10 cellular contexts compared by ENCODE assay signal in the genomic region with DNA sequence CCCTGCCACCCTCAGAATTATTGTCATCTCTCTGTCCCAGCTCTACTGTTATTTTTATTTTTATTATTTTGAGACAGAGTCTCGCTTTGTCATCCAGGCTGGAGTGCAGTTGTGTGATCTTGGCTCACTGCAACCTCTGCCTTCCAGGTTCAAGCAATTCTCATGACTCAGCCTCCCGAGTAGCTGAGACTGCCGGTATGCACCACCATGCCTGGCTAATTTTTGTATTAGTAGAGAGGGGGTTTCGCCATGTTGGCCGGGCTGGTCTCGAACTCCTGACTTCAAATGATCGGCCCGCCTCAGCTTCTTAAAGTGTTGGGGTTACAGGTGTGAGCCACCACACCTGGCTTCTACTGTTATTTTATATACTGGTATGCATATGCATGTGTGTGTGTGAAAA. TPM values are rescaled to one million over a fixed set of nuclear protein-coding genes. Genes with fewer than 3 reads are reported as not detected.
"Had no signal": no experiment of that assay in that cellular context is flagged by ENCODE, and none has a peak within 500 bp of the region (broad histone marks: within the 10 kb centered on the region; RNA-seq: fewer than 3 reads in every experiment).

No MANE protein-coding gene starts in this region.

- H3K4me1 ChIP-seq: parathyroid adenoma had no signal

- H3K9ac ChIP-seq: parathyroid adenoma had no signal

- H2AFZ ChIP-seq: parathyroid adenoma had no signal

- H3K79me2 ChIP-seq: parathyroid adenoma had no signal

- DNase-seq: activated CD4-positive, alpha-beta T cell treated with anti-CD3 and anti-CD28 coated beads, Interleukin-2, amount 10 ng/mL, durations not matched to agents 7 days and 5 days; activated CD4-positive, CD25-positive, alpha-beta regulatory T cell; small intestine had no signal

- H3K27ac ChIP-seq: parathyroid adenoma had no signal

RNA-seq across cellular contexts. Expression of gene CALHM2, which starts 11.0 kb away (rescaled TPM):
- total RNA-seq: neural crest cell had no signal

RNA-seq across cellular contexts. Expression of gene CALHM1, which starts 17.5 kb away (rescaled TPM):
- total RNA-seq: activated naive CD4-positive, alpha-beta T cell treated with anti-CD3 and anti-CD28 coated beads, Interleukin-2, amount 50 U/mL, for 72 hours; bronchial epithelial cell; kidney epithelial cell; liver; neural crest cell; renal cortical epithelial cell had no signal
- polyA plus RNA-seq: liver had no signal

RNA-seq across cellular contexts. Expression of gene CALHM3, which starts 37.8 kb away (rescaled TPM):
- total RNA-seq: activated naive CD4-positive, alpha-beta T cell treated with anti-CD3 and anti-CD28 coated beads, Interleukin-2, amount 50 U/mL, for 72 hours; bronchial epithelial cell; kidney epithelial cell; neural crest cell had no signal
- polyA plus RNA-seq: liver, small intestine had no signal
